ENCODE assay signal across 29 cellular contexts in the genomic region with DNA sequence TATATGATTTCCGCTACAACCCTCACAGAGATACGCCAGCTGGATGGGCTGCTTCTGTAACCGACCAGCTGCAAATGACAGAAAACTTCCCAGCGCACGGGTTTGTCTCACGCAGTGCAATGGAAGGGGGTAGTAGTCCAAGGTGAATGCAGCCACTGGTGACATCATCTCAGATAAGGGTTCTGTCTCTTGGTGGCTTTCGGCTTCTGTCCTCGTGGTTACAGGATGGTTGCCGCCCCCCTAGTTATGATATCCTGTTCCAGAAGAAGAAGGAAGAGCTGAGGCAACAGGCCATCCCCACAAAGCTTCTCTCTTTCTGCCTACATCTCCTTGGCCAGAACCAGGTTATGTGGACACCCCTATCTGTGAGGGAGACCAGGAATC. TPM values are rescaled to one million over a fixed set of nuclear protein-coding genes. Genes with fewer than 3 reads are reported as not detected.
DNase-seq lines count a peak whose midpoint lies in the region; ATAC-seq, FAIRE-seq and TF ChIP-seq lines count a peak whose summit lies in the region.
"Had no signal": no experiment of that assay in that cellular context is flagged by ENCODE, and none has a peak within 500 bp of the region (broad histone marks: within the 10 kb centered on the region; RNA-seq: fewer than 3 reads in every experiment).

No MANE protein-coding gene starts in this region.

- no TSS peak for BruUV-seq in HepG2 (replicated peaks; lab: Mats Ljungman, UMichigan)

- H3K27me3 ChIP-seq in HepG2 (ENCODE audit: control insufficient read depth in 1 of 2, insufficient read depth in 2 of 2, low read length in 2 of 2) (peaks cover 0 to 29% of the 10 kb centered on the region in 2 experiments; a peak in 2 of 5 replicates), right lobe of liver (no peaks in the 10 kb centered on the region), body of pancreas (no peaks in the 10 kb centered on the region), SJCRH30 (peaks cover 4% of the 10 kb centered on the region; the same call in 1 of the 2 replicates)
- H3K27me3 ChIP-seq: colonic mucosa had no signal

- H3K79me2 ChIP-seq in HepG2 (ENCODE audit: insufficient read depth, low read length) = no peaks in the 10 kb centered on the region

- intact Hi-C loops in HepG2 (cut with micrococcal nuclease; ENCODE audit: unreplicated experiment) (no loop called here), right lobe of liver (cut with DNase I) (no loop called here), body of pancreas (cut with DNase I) (no loop called here)

- peak; percentile 71 for DNase-seq in HepG2 (ENCODE audit: low spot score)
- DNase-seq in right lobe of liver = no peak
- DNase-seq in NOMO-1 treated with DMSO at 0.1 percent for 48 hours (lab: John Stamatoyannopoulos, UW; ENCODE audit: unreplicated experiment) = peak; percentile 86
- DNase-seq in body of pancreas = peak; percentile 93 to 97 (median 94)
- no peak for DNase-seq in hypothalamus (lab: John Stamatoyannopoulos, UW)
- no peak for DNase-seq in SJCRH30
- no peak for DNase-seq in Ammon's horn (ENCODE audit: low spot score)
- DNase-seq: activated CD4-positive, alpha-beta memory T cell treated with anti-CD3 and anti-CD28 coated beads, Interleukin-2, amount 10 ng/mL, durations not matched to agents 7 days and 5 days; anterior cingulate cortex; colonic mucosa; COR-L47; effector CD8-positive, alpha-beta T cell; GDM1; Karpas-422; left ventricle myocardium inferior; naive B cell; NCI-H1105 treated with DMSO at 0.1 percent for 48 hours; NCI-H2029; NCI-H2227 treated with DMSO at 0.1 percent for 48 hours; NCI-H69; stimulated activated naive CD8-positive, alpha-beta T cell treated with anti-CD3 and anti-CD28 coated beads, Interleukin-15, amount 100 ng/mL, for 72 hours had no signal

- 0 out of 2 replicates have a peak overlapping the region, but pooled peaks have one; percentile 16 for H3K4me2 ChIP-seq in HepG2 (ENCODE audit: low read depth, low read length)

- FAIRE-seq in HepG2 (lab: Jason Lieb, UNC) = peak; percentile 18
- FAIRE-seq: GM19239, HTR-8/SVneo, islet of Langerhans had no signal

- no peak overlapping the region for H2AFZ ChIP-seq in HepG2 (ENCODE audit: low read length)

- 13% methylated on average over 9 of the region's 9 CpGs for WGBS in HepG2 (ENCODE audit: low lambda C conversion rate)
- 64% methylated on average over 8 of the region's 9 CpGs for WGBS in right lobe of liver (ENCODE audit: insufficient coverage, low coverage, low lambda C conversion rate, missing lambda C conversion rate)
- WGBS in body of pancreas, 2 donors = 37 to 56% methylated on average over 9 of the region's 9 CpGs

- H3K27ac ChIP-seq in HepG2 (ENCODE audit: extremely low read length, insufficient read depth, low read length) (no peak overlapping the region), right lobe of liver (no peak overlapping the region), body of pancreas (peak overlapping the region; percentile 22 to 76 (median 64)), SJCRH30 (no peak overlapping the region)
- H3K27ac ChIP-seq: colonic mucosa, epithelial cell of prostate, left ventricle myocardium inferior, neutrophil had no signal

- no peak for TF ChIP-seq CTCF in HepG2 (CRISPR knock-in tag; IDR thresholded peaks at IDR 0.05)
- TF ChIP-seq CTCF in right lobe of liver (IDR thresholded peaks at IDR 0.05) = no peak
- TF ChIP-seq CTCF in body of pancreas (IDR thresholded peaks at IDR 0.05) = no peak

- H3K4me1 ChIP-seq in HepG2 (ENCODE audit: insufficient read depth, low read length) (peaks cover 53% of the 10 kb centered on the region), right lobe of liver (no peaks in the 10 kb centered on the region), body of pancreas (peaks cover 15% of the 10 kb centered on the region), SJCRH30 (peaks cover 33% of the 10 kb centered on the region)
- H3K4me1 ChIP-seq: colonic mucosa had no signal

- CTCF ChIA-PET in HepG2 (lab: Yijun Ruan, JAX; ENCODE audit: low intra/inter-chr PET ratio, low total read pairs) = no interaction called here

- H3K9ac ChIP-seq in HepG2 (ENCODE audit: insufficient read depth, low read depth, low read length) = no peak overlapping the region

- POLR2A ChIA-PET in HepG2 (lab: Yijun Ruan, JAX) = no interaction called here

- H3K9me3 ChIP-seq in HepG2 (ENCODE audit: low read length) (no peaks in the 10 kb centered on the region), right lobe of liver (no peaks in the 10 kb centered on the region), body of pancreas (no peaks in the 10 kb centered on the region), SJCRH30 (replicated peaks) (no peaks in the 10 kb centered on the region)
- H3K9me3 ChIP-seq: colonic mucosa, left ventricle myocardium inferior, neutrophil had no signal

- in situ Hi-C loops in HepG2 (cut with HindIII; ENCODE audit: extremely low pct_ligation_motif_present, low pct_unique_long_range_greater_than_20kb) = no loop called here

- TF ChIP-seq RAD21 in HepG2 (CRISPR knock-in tag; IDR thresholded peaks at IDR 0.05) = no peak

- H4K20me1 ChIP-seq in HepG2 (ENCODE audit: insufficient read depth, low read length) = no peaks in the 10 kb centered on the region

- no peaks in the 10 kb centered on the region for H3K36me3 ChIP-seq in HepG2 (replicated peaks in 1 of 2; ENCODE audit: control insufficient read depth in 1 of 2, insufficient read depth in 2 of 2, low read length in 2 of 2)
- no peaks in the 10 kb centered on the region for H3K36me3 ChIP-seq in right lobe of liver
- no peaks in the 10 kb centered on the region for H3K36me3 ChIP-seq in body of pancreas (replicated peaks in 1 of 2; ENCODE audit: insufficient read depth in 1 of 2, low read depth in 2 of 2)
- H3K36me3 ChIP-seq in SJCRH30 = no peaks in the 10 kb centered on the region
- H3K36me3 ChIP-seq: colonic mucosa, left ventricle myocardium inferior, neutrophil had no signal

- no peak overlapping the region for H3K4me3 ChIP-seq in HepG2 (replicated peaks in 1 of 3; ENCODE audit: insufficient read depth in 1 of 3, low read depth in 2 of 3, low read length in 3 of 3)
- H3K4me3 ChIP-seq in right lobe of liver = no peak overlapping the region
- H3K4me3 ChIP-seq in body of pancreas = no peak overlapping the region
- no peak overlapping the region for H3K4me3 ChIP-seq in SJCRH30
- H3K4me3 ChIP-seq: colonic mucosa, left ventricle myocardium inferior had no signal

- no peak for TF ChIP-seq POLR2A in HepG2 (IDR thresholded peaks at IDR 0.05; ENCODE audit: insufficient read depth in 1 of 2, low read depth in 2 of 2, low read length in 2 of 2)
- no peak for TF ChIP-seq POLR2A in right lobe of liver (IDR thresholded peaks at IDR 0.05)
- no peak for TF ChIP-seq POLR2A in body of pancreas (IDR thresholded peaks at IDR 0.05)

- ATAC-seq in HepG2 (peak; percentile 37), right lobe of liver (no peak), body of pancreas (peak; percentile 98), GM21786 (IDR thresholded peaks at IDR 0.05; ENCODE audit: unreplicated experiment) (no peak)
- ATAC-seq: activated CD4-positive, CD25-positive, alpha-beta regulatory T cell treated with anti-CD3 and anti-CD28 coated beads, Interleukin-2, amount 50 U/mL, for 24 hours; HCT116; stimulated activated naive CD8-positive, alpha-beta T cell treated with anti-CD3 and anti-CD28 coated beads, Interleukin-15, amount 100 ng/mL, for 72 hours had no signal

- no peak for TF ChIP-seq EP300 in HepG2 (IDR thresholded peaks at IDR 0.05; ENCODE audit: low read depth in 2 of 2, low read length in 2 of 2)
- TF ChIP-seq EP300 in HepG2 (CRISPR knock-in tag; IDR thresholded peaks at IDR 0.05; ENCODE audit: borderline replicate concordance) = no peak

RNA-seq across cellular contexts. Expression of a gene that starts 40.3 kb away (rescaled TPM):
- total RNA-seq in HepG2 (2016; rRNA removed; fragmentation: Illumina TruSeq; extraction: Trizol) = 0.94 and 1.7 TPM in 2 replicates
- 1.4 and 1.8 TPM in 2 replicates for total RNA-seq in HepG2 (2016; cell fraction: cytosol; rRNA removed; fragmentation: Illumina TruSeq; extraction: Trizol; ENCODE audit: low read depth)
- total RNA-seq in HepG2 (2016; cell fraction: insoluble cytoplasmic fraction; rRNA removed; fragmentation: Illumina TruSeq; extraction: Trizol) = 1.2 and 1.8 TPM in 2 replicates
- 1.2 and 1.9 TPM in 2 replicates for total RNA-seq in HepG2 (2016; cell fraction: membrane; rRNA removed; fragmentation: Illumina TruSeq; extraction: Trizol)
- 2.8 and 3.9 TPM in 2 replicates for total RNA-seq in HepG2 (2016; cell fraction: nucleus; rRNA removed; fragmentation: Illumina TruSeq; extraction: Trizol)
- 1.4 TPM in 2 replicates for polyA plus RNA-seq in HepG2 (2011; rRNA removed)
- 0.42 and 0.64 TPM in 2 replicates for polyA plus RNA-seq in HepG2 (2011; cell fraction: cytosol; rRNA removed)
- polyA plus RNA-seq in HepG2 (2011; cell fraction: nucleus; rRNA removed) = 15.9 and 22.2 TPM in 2 replicates
- polyA plus RNA-seq in HepG2 (2012) = 1.8 and 2.5 TPM in 2 replicates
- 1.1 and 1.4 TPM in 2 replicates for polyA plus RNA-seq in HepG2 (2016; cell fraction: cytosol; fragmentation: Illumina TruSeq; extraction: Trizol; ENCODE audit: low read depth)
- polyA plus RNA-seq in HepG2 (2016; cell fraction: insoluble cytoplasmic fraction; fragmentation: Illumina TruSeq; extraction: Trizol; ENCODE audit: low read depth) = 1.3 and 1.9 TPM in 2 replicates
- 1.9 and 2.3 TPM in 2 replicates for polyA plus RNA-seq in HepG2 (2016; cell fraction: membrane; fragmentation: Illumina TruSeq; extraction: Trizol; ENCODE audit: low read depth)
- polyA plus RNA-seq in HepG2 (2016; cell fraction: nucleus; fragmentation: Illumina TruSeq; extraction: Trizol; ENCODE audit: insufficient read depth, low read depth) = 9.5 and 11.0 TPM in 2 replicates
- 1.7 and 5.4 TPM in 2 replicates for polyA minus RNA-seq in HepG2 (2011; rRNA and poly(A)+ RNA removed; ENCODE audit: low replicate concordance)
- polyA minus RNA-seq in HepG2 (2011; cell fraction: cytosol; rRNA and poly(A)+ RNA removed) = 1.1 and 1.9 TPM in 2 replicates
- polyA minus RNA-seq in HepG2 (2011; cell fraction: nucleus; rRNA and poly(A)+ RNA removed) = 5.5 and 5.9 TPM in 2 replicates
- 1 to 10 TPM; 2.5 to 6.4 (median 4.9) TPM for total RNA-seq in right lobe of liver
- 10 to 100 TPM in 1 of 2 donors, 1 to 10 TPM in 1; 5.7 to 14.8 TPM for total RNA-seq in body of pancreas
- 17.4 and 20.0 TPM in 2 replicates for total RNA-seq in SJCRH30 (2014; rRNA removed; shearing (Covaris generic))

RNA-seq across cellular contexts. Expression of a gene that starts 59.8 kb away (rescaled TPM):
- total RNA-seq in HepG2 (2016; rRNA removed; fragmentation: Illumina TruSeq; extraction: Trizol) = 23.0 and 55.8 TPM in 2 replicates
- total RNA-seq in HepG2 (2016; cell fraction: cytosol; rRNA removed; fragmentation: Illumina TruSeq; extraction: Trizol; ENCODE audit: low read depth) = 18.5 and 23.3 TPM in 2 replicates
- 19.1 and 55.8 TPM in 2 replicates for total RNA-seq in HepG2 (2016; cell fraction: insoluble cytoplasmic fraction; rRNA removed; fragmentation: Illumina TruSeq; extraction: Trizol)
- total RNA-seq in HepG2 (2016; cell fraction: membrane; rRNA removed; fragmentation: Illumina TruSeq; extraction: Trizol) = 18.8 and 20.0 TPM in 2 replicates
- 52.6 and 64.0 TPM in 2 replicates for total RNA-seq in HepG2 (2016; cell fraction: nucleus; rRNA removed; fragmentation: Illumina TruSeq; extraction: Trizol)
- polyA plus RNA-seq in HepG2 (2011; rRNA removed) = 23.4 and 33.6 TPM in 2 replicates
- 20.1 and 34.6 TPM in 2 replicates for polyA plus RNA-seq in HepG2 (2011; cell fraction: cytosol; rRNA removed)
- 63.4 and 88.4 TPM in 2 replicates for polyA plus RNA-seq in HepG2 (2011; cell fraction: nucleus; rRNA removed)
- 22.8 and 28.0 TPM in 2 replicates for polyA plus RNA-seq in HepG2 (2012)
- polyA plus RNA-seq in HepG2 (2016; cell fraction: cytosol; fragmentation: Illumina TruSeq; extraction: Trizol; ENCODE audit: low read depth) = 5.7 and 7.1 TPM in 2 replicates
- polyA plus RNA-seq in HepG2 (2016; cell fraction: insoluble cytoplasmic fraction; fragmentation: Illumina TruSeq; extraction: Trizol; ENCODE audit: low read depth) = 19.7 and 23.4 TPM in 2 replicates
- polyA plus RNA-seq in HepG2 (2016; cell fraction: membrane; fragmentation: Illumina TruSeq; extraction: Trizol; ENCODE audit: low read depth) = 10.4 and 11.4 TPM in 2 replicates
- 123 and 129 TPM in 2 replicates for polyA plus RNA-seq in HepG2 (2016; cell fraction: nucleus; fragmentation: Illumina TruSeq; extraction: Trizol; ENCODE audit: insufficient read depth, low read depth)
- 53.9 and 165 TPM in 2 replicates for polyA minus RNA-seq in HepG2 (2011; rRNA and poly(A)+ RNA removed; ENCODE audit: low replicate concordance)
- 62.7 and 77.3 TPM in 2 replicates for polyA minus RNA-seq in HepG2 (2011; cell fraction: cytosol; rRNA and poly(A)+ RNA removed)
- polyA minus RNA-seq in HepG2 (2011; cell fraction: nucleus; rRNA and poly(A)+ RNA removed) = 25.7 and 27.8 TPM in 2 replicates
- 100 to 1,000 TPM in 1 of 6 experiments, 10 to 100 TPM in 5; 60.9 to 104 (median 86.1) TPM for total RNA-seq in right lobe of liver
- 100 to 1,000 TPM; 102 to 203 TPM for total RNA-seq in body of pancreas
- total RNA-seq in SJCRH30 (2014; rRNA removed; shearing (Covaris generic)) = 97.0 and 99.8 TPM in 2 replicates

Comparison
In these comparisons a context has a peak if more than half of its experiments do, and no peak if none do; other contexts are left out.
1. ATAC-seq: peak in HepG2 (single experiment) and body of pancreas (single experiment); none in right lobe of liver (0 of 4) and GM21786 (single experiment).
2. DNase-seq: peak in HepG2 (single experiment), NOMO-1 treated with DMSO at 0.1 percent for 48 hours (single experiment) and body of pancreas (4 of 4); none in right lobe of liver (0 of 3), hypothalamus (0 of 51), SJCRH30 (0 of 2) and Ammon's horn (single experiment).
3. H3K27ac ChIP-seq: peak in body of pancreas (4 of 4); none in HepG2 (single experiment), right lobe of liver (0 of 3) and SJCRH30 (single experiment).